ENCODE assay signal across 9 cellular contexts in genomic region chr20:32474967-32475819, GRCh38.
DNase-seq lines count a peak whose midpoint lies in the region; ATAC-seq and TF ChIP-seq lines count a peak whose summit lies in the region.
"Had no signal": no experiment of that assay in that cellular context is flagged by ENCODE, and none has a peak within 500 bp of the region (broad histone marks: within the 10 kb centered on the region; RNA-seq: fewer than 3 reads in every experiment).

No MANE protein-coding gene starts in this region.

- H3K4me1 ChIP-seq in esophagus muscularis mucosa (peaks cover 64 to 98% (median 91%) of the 10 kb centered on the region in 4 donors), mucosa of rectum (ENCODE audit: control insufficient read depth in 2 of 2, insufficient read depth in 2 of 2, low read length in 2 of 2) (peaks cover 87 to 92% of the 10 kb centered on the region in 2 donors)

- intact Hi-C loops in esophagus muscularis mucosa (cut with DNase I) = no loop called here

- no peak for TF ChIP-seq EP300 in esophagus muscularis mucosa (IDR thresholded peaks at IDR 0.05)

- H3K27ac ChIP-seq in esophagus muscularis mucosa (replicated peaks in 1 of 4) = peak overlapping the region; percentile 85 to 92 (median 88)
- peak overlapping the region; percentile 93 to 95 for H3K27ac ChIP-seq in mucosa of rectum (ENCODE audit: low read depth in 2 of 2, low read length in 2 of 2)
- H3K27ac ChIP-seq: C4-2B had no signal

- H3K27me3 ChIP-seq in esophagus muscularis mucosa (no peaks in the 10 kb centered on the region), mucosa of rectum (ENCODE audit: control insufficient read depth in 2 of 2, insufficient read depth in 2 of 2, low read length in 2 of 2) (no peaks in the 10 kb centered on the region)

- H3K9me3 Mint-ChIP-seq in activated T-cell treated with anti-CD3 and anti-CD28 coated beads, Interleukin-2, amount 50 U/mL, for 24 hours = no peaks in the 10 kb centered on the region
- no peaks in the 10 kb centered on the region for H3K9me3 Mint-ChIP-seq in type B pancreatic cell

- H3K4me1 Mint-ChIP-seq in activated T-cell treated with anti-CD3 and anti-CD28 coated beads, Interleukin-2, amount 50 U/mL, for 24 hours (ENCODE audit: low read depth) = peaks cover 54% of the 10 kb centered on the region
- H3K4me1 Mint-ChIP-seq in T-helper 17 cell (peaks cover 32% of the 10 kb centered on the region), type B pancreatic cell (ENCODE audit: unreplicated experiment) (peaks cover 61% of the 10 kb centered on the region)

- H3K36me3 ChIP-seq in esophagus muscularis mucosa = peaks cover 0 to 22% (median 5%) of the 10 kb centered on the region in 4 donors
- peaks cover 11 to 16% of the 10 kb centered on the region in 2 donors for H3K36me3 ChIP-seq in mucosa of rectum (ENCODE audit: control insufficient read depth in 2 of 2, insufficient read depth in 2 of 2, low read length in 2 of 2)

- ATAC-seq in T-helper 17 cell (no peak), HG03280 (IDR thresholded peaks at IDR 0.05; ENCODE audit: unreplicated experiment) (no peak)

- H3K9ac ChIP-seq in mucosa of rectum (ENCODE audit: low read depth in 1 of 2, low read length in 2 of 2) = peak overlapping the region; percentile 57 to 74

- no peak overlapping the region for H3K4me3 Mint-ChIP-seq in activated T-cell treated with anti-CD3 and anti-CD28 coated beads, Interleukin-2, amount 50 U/mL, for 24 hours
- H3K4me3 Mint-ChIP-seq in T-helper 17 cell (peak overlapping the region; percentile 36), type B pancreatic cell (peak overlapping the region; percentile 83)

- DNase-seq in activated T-cell treated with anti-CD3 and anti-CD28 coated beads, Interleukin-2, amount 50 U/mL, for 24 hours = no peak
- DNase-seq in activated T-cell treated with anti-CD3 and anti-CD28 coated beads, Interleukin-2, amount 50 U/mL, for 48 hours = no peak
- DNase-seq in T-helper 17 cell = no peak
- DNase-seq in esophagus muscularis mucosa (ENCODE audit: extremely low spot score) = no peak
- peak; percentile 93 for DNase-seq in type B pancreatic cell (ENCODE audit: extremely low spot score, unreplicated experiment)
- no peak for DNase-seq in DMS53 treated with DMSO at 0.1 percent for 48 hours (lab: John Stamatoyannopoulos, UW; ENCODE audit: unreplicated experiment)

- peaks cover 11% of the 10 kb centered on the region for H3K36me3 Mint-ChIP-seq in activated T-cell treated with anti-CD3 and anti-CD28 coated beads, Interleukin-2, amount 50 U/mL, for 24 hours (ENCODE audit: low read depth)
- H3K36me3 Mint-ChIP-seq in T-helper 17 cell (ENCODE audit: low read depth) = no peaks in the 10 kb centered on the region
- H3K36me3 Mint-ChIP-seq in type B pancreatic cell = peaks cover 9% of the 10 kb centered on the region

- WGBS in esophagus muscularis mucosa = 0% methylated on average over 1 of the region's 28 CpGs

- H3K4me3 ChIP-seq in esophagus muscularis mucosa (peak overlapping the region; percentile 44 to 54 (median 52)), mucosa of rectum (ENCODE audit: low read length in 2 of 2) (peak overlapping the region; percentile 54 to 71)

- no peaks in the 10 kb centered on the region for H3K9me3 ChIP-seq in T-helper 17 cell (ENCODE audit: control insufficient read depth, low read length, poor library complexity, severe bottlenecking)
- H3K9me3 ChIP-seq in esophagus muscularis mucosa = no peaks in the 10 kb centered on the region
- no peaks in the 10 kb centered on the region for H3K9me3 ChIP-seq in mucosa of rectum (ENCODE audit: control insufficient read depth in 2 of 2, low read length in 2 of 2)

- peak overlapping the region; percentile 86 for H3K27ac Mint-ChIP-seq in activated T-cell treated with anti-CD3 and anti-CD28 coated beads, Interleukin-2, amount 50 U/mL, for 24 hours
- no peak overlapping the region for H3K27ac Mint-ChIP-seq in T-helper 17 cell
- peak overlapping the region; percentile 96 for H3K27ac Mint-ChIP-seq in type B pancreatic cell

- no peaks in the 10 kb centered on the region for H3K27me3 Mint-ChIP-seq in activated T-cell treated with anti-CD3 and anti-CD28 coated beads, Interleukin-2, amount 50 U/mL, for 24 hours
- H3K27me3 Mint-ChIP-seq in T-helper 17 cell (no peaks in the 10 kb centered on the region), type B pancreatic cell (no peaks in the 10 kb centered on the region)

- no peak for TF ChIP-seq CTCF in esophagus muscularis mucosa (IDR thresholded peaks at IDR 0.05)
- TF ChIP-seq CTCF in type B pancreatic cell (conservative IDR thresholded peaks at IDR 0.05) = peak; percentile 32

- no peak for TF ChIP-seq POLR2A in esophagus muscularis mucosa (IDR thresholded peaks at IDR 0.05; ENCODE audit: low read depth)
